In the genomic region with DNA sequence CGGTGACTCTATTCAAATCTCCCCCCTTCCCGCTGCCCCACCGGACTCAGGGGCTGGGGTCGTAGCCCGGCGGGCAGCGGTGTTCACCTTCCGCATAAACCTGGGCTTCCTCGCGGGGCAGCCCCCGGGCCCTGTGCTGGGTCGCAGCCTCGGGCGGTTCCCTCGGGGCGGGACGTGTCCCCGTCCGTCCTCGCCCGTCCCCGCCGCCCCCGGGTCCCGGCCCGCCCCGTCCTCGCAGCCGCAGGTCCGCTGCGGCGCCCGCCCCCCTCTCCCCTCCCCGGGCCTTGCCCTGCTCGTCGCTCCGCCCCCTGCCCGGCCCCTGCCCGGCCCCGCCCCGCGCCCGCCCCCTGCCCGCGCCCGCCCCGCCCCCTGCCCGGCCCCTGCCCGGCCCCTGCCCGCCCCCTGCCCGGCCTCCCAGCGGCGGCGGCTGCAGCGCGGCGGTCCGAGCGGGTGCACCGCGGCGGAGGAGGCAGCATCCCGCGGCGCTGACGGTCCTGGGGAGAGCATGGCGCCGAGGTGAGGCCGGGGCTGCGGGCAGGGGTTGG, we compare ENCODE assay signal across 9 cellular contexts. TPM values are rescaled to one million over a fixed set of nuclear protein-coding genes. Genes with fewer than 3 reads are reported as not detected.
DNase-seq lines count a peak whose midpoint lies in the region; ATAC-seq and TF ChIP-seq lines count a peak whose summit lies in the region.
"Had no signal": no experiment of that assay in that cellular context is flagged by ENCODE, and none has a peak within 500 bp of the region (broad histone marks: within the 10 kb centered on the region; RNA-seq: fewer than 3 reads in every experiment).

Gene COL18A1, plus strand, starts transcription at position 440 of the 545 bp plus-strand sequence. Its CDS starts 66 bp downstream, at position 506.

- H3K4me3 Mint-ChIP-seq in CD8-positive, alpha-beta T cell = peak within 1 kb of the TSS; percentile 86
- H3K4me3 Mint-ChIP-seq in activated T-helper 17 cell treated with anti-CD3 and anti-CD28 coated beads, Interleukin-2, amount 50 U/mL, for 72 hours = peak within 1 kb of the TSS; percentile 76

- peaks cover 8% of the 10 kb centered on the region for H3K9me3 Mint-ChIP-seq in CD8-positive, alpha-beta T cell
- H3K9me3 Mint-ChIP-seq in activated T-helper 17 cell treated with anti-CD3 and anti-CD28 coated beads, Interleukin-2, amount 50 U/mL, for 72 hours = peaks cover 5% of the 10 kb centered on the region

- no CpG with 5 or more reads among the region's 70 CpGs for WGBS in gastroesophageal sphincter (ENCODE audit: low coverage in 1 of 2), 2 donors

- peak; percentile 61 for ATAC-seq in CD8-positive, alpha-beta T cell
- peak; percentile 72 for ATAC-seq in activated T-helper 17 cell treated with anti-CD3 and anti-CD28 coated beads, Interleukin-2, amount 50 U/mL, for 72 hours (replicated peaks)
- ATAC-seq in gastroesophageal sphincter = peak; percentile 62

- intact Hi-C loops in CD8-positive, alpha-beta T cell (cut with DNase I, micrococcal nuclease) = loop anchor here in 1 of 2 experiments (10.0 kb wide), 1 partner anchor 60 kb away; no protein-coding TSS in a partner anchor
- intact Hi-C loops in vagina (cut with DNase I) = no loop called here

- no peak within 1 kb of the TSS for H3K27ac ChIP-seq in CD8-positive, alpha-beta T cell (ENCODE audit: low read depth, low read length)
- H3K27ac ChIP-seq in gastroesophageal sphincter (peak within 1 kb of the TSS; percentile 18 to 83 (median 81)), vagina (peak within 1 kb of the TSS; percentile 90)
- H3K27ac ChIP-seq: HL-60 had no signal

- peak within 1 kb of the TSS; percentile 30 for H3K4me3 ChIP-seq in CD8-positive, alpha-beta T cell (ENCODE audit: low read depth, low read length)
- H3K4me3 ChIP-seq in NB4 (ENCODE audit: low read depth, low read length) = no peak within 1 kb of the TSS
- peak within 1 kb of the TSS; percentile 53 to 72 for H3K4me3 ChIP-seq in gastroesophageal sphincter
- peak within 1 kb of the TSS; percentile 66 for H3K4me3 ChIP-seq in vagina

- no peak for TF ChIP-seq EP300 in gastroesophageal sphincter (IDR thresholded peaks at IDR 0.05)

- POLR2A ChIA-PET in CD8-positive, alpha-beta T cell (lab: Charles Lee) = no interaction called here

- H3K9me3 ChIP-seq in CD8-positive, alpha-beta T cell (ENCODE audit: low read length) = no peaks in the 10 kb centered on the region
- H3K9me3 ChIP-seq in gastroesophageal sphincter (peaks cover 0 to 18% (median 0%) of the 10 kb centered on the region in 3 donors), vagina (no peaks in the 10 kb centered on the region)

- no peak within 1 kb of the TSS for H3K27ac Mint-ChIP-seq in CD8-positive, alpha-beta T cell
- no peak within 1 kb of the TSS for H3K27ac Mint-ChIP-seq in activated T-helper 17 cell treated with anti-CD3 and anti-CD28 coated beads, Interleukin-2, amount 50 U/mL, for 72 hours

- CTCF ChIA-PET in CD8-positive, alpha-beta T cell (lab: Charles Lee) = no interaction called here

- peak in 3 of 7 experiments; percentile 9 to 40 (median 14) for DNase-seq in CD8-positive, alpha-beta T cell
- DNase-seq in NB4 (ENCODE audit: low read depth) (peak; percentile 28), occipital lobe (lab: John Stamatoyannopoulos, UW) (no peak), vagina (ENCODE audit: extremely low spot score in 2 of 2) (no peak), SW 1271 (lab: John Stamatoyannopoulos, UW) (no peak), pons (ENCODE audit: low spot score) (no peak)

- TF ChIP-seq CTCF in CD8-positive, alpha-beta T cell (IDR thresholded peaks at IDR 0.05) = no peak
- no peak for TF ChIP-seq CTCF in NB4 (IDR thresholded peaks at IDR 0.05; ENCODE audit: low read depth, low read length)
- no peak for TF ChIP-seq CTCF in gastroesophageal sphincter (IDR thresholded peaks at IDR 0.05)
- no peak for TF ChIP-seq CTCF in vagina (IDR thresholded peaks at IDR 0.05)

- TF ChIP-seq POLR2A in NB4 (IDR thresholded peaks at IDR 0.05; ENCODE audit: extremely low read depth, insufficient read length) (no peak), gastroesophageal sphincter (IDR thresholded peaks at IDR 0.05) (no peak), vagina (IDR thresholded peaks at IDR 0.05) (peak in 1 of 2 donors; percentile 5)

- peaks cover 16% of the 10 kb centered on the region for H3K4me1 Mint-ChIP-seq in CD8-positive, alpha-beta T cell (ENCODE audit: low read depth)
- H3K4me1 Mint-ChIP-seq in activated T-helper 17 cell treated with anti-CD3 and anti-CD28 coated beads, Interleukin-2, amount 50 U/mL, for 72 hours = peaks cover 4% of the 10 kb centered on the region

- H3K27me3 ChIP-seq in CD8-positive, alpha-beta T cell (ENCODE audit: insufficient read depth, low read length) = peaks cover 14% of the 10 kb centered on the region
- peaks cover 16% of the 10 kb centered on the region for H3K27me3 ChIP-seq in gastroesophageal sphincter
- no peaks in the 10 kb centered on the region for H3K27me3 ChIP-seq in vagina

- peaks cover 57% of the 10 kb centered on the region for H3K27me3 Mint-ChIP-seq in CD8-positive, alpha-beta T cell (ENCODE audit: low read depth)
- peaks cover 43% of the 10 kb centered on the region for H3K27me3 Mint-ChIP-seq in activated T-helper 17 cell treated with anti-CD3 and anti-CD28 coated beads, Interleukin-2, amount 50 U/mL, for 72 hours

- H3K4me1 ChIP-seq in CD8-positive, alpha-beta T cell (ENCODE audit: insufficient read depth, low read length) = peaks cover 8% of the 10 kb centered on the region
- peaks cover 0 to 61% (median 18%) of the 10 kb centered on the region in 3 donors for H3K4me1 ChIP-seq in gastroesophageal sphincter
- H3K4me1 ChIP-seq in vagina = peaks cover 57% of the 10 kb centered on the region

- no peaks in the 10 kb centered on the region for H3K36me3 ChIP-seq in CD8-positive, alpha-beta T cell (ENCODE audit: insufficient read depth, low read length)
- H3K36me3 ChIP-seq in gastroesophageal sphincter (no peaks in the 10 kb centered on the region), vagina (no peaks in the 10 kb centered on the region)

- peaks cover 2% of the 10 kb centered on the region for H3K36me3 Mint-ChIP-seq in CD8-positive, alpha-beta T cell
- peaks cover 13% of the 10 kb centered on the region for H3K36me3 Mint-ChIP-seq in activated T-helper 17 cell treated with anti-CD3 and anti-CD28 coated beads, Interleukin-2, amount 50 U/mL, for 72 hours (ENCODE audit: low read depth)

RNA-seq across cellular contexts. Expression of gene COL18A1, which starts in this region (rescaled TPM):
- total RNA-seq in CD8-positive, alpha-beta T cell = 10 to 100 TPM; 60.7 to 65.3 TPM
- total RNA-seq in activated T-helper 17 cell treated with anti-CD3 and anti-CD28 coated beads, Interleukin-2, amount 50 U/mL, for 72 hours = 1 to 10 TPM; 3.2 to 3.9 TPM
- total RNA-seq in gastroesophageal sphincter (100 to 1,000 TPM in 1 of 4 donors, 10 to 100 TPM in 3; 69.3 to 116 (median 78.4) TPM), occipital lobe (15.4 TPM), vagina (86.7 TPM)
